ENCODE assay signal across 24 cellular contexts in the genomic region with DNA sequence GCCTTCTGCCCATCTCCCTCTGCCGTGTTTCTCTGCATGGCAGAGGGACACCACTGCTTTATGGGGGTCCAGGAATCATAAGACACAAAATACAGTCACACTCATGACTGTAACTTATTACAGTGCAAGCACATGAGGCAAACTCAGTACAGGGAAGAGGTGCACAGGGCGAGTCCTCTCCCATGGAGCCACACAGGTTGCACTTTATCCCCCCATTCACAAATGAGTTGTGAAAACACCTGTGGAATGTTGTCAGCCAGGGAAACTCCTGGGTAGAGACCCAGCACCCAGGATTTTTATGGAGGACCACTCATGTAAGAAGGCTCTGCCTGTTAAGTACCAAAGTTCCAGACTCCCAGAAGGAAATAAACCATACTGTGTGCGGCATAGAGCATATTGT.
"Had no signal": no experiment of that assay in that cellular context is flagged by ENCODE, and none has a peak within 500 bp of the region (broad histone marks: within the 10 kb centered on the region; RNA-seq: fewer than 3 reads in every experiment).

No MANE protein-coding gene starts in this region.

- H3K4me3 Mint-ChIP-seq: activated CD4-positive, alpha-beta T cell treated with anti-CD3 and anti-CD28 coated beads, Interleukin-2, amount 10 ng/mL, durations not matched to agents 24 days and 14 days; activated CD8-positive, alpha-beta memory T cell treated with anti-CD3 and anti-CD28 coated beads, Interleukin-2, amount 10 ng/mL, durations not matched to agents 7 days and 5 days; activated naive CD8-positive, alpha-beta T cell treated with anti-CD3 and anti-CD28 coated beads, Interleukin-2, amount 50 U/mL, for 24 hours; activated T-cell treated with anti-CD3 and anti-CD28 coated beads, Interleukin-2, amount 50 U/mL, for 24 hours; brain; central memory CD8-positive, alpha-beta T cell; T-helper 1 cell treated with Interleukin-12 subunit alpha and Interleukin-12 subunit beta and Interleukin-4 antibody, amounts not matched to agents 30 μg/mL and 1 μg/mL, for 36 hours had no signal

- H3K9me3 Mint-ChIP-seq: activated CD4-positive, alpha-beta T cell treated with anti-CD3 and anti-CD28 coated beads, Interleukin-2, amount 10 ng/mL, durations not matched to agents 24 days and 14 days; activated naive CD4-positive, alpha-beta T cell treated with anti-CD3 and anti-CD28 coated beads, Interleukin-2, amount 50 U/mL, for 72 hours; activated naive CD8-positive, alpha-beta T cell treated with anti-CD3 and anti-CD28 coated beads, Interleukin-2, amount 50 U/mL, for 24 hours; activated T-cell treated with anti-CD3 and anti-CD28 coated beads, Interleukin-2, amount 50 U/mL, for 24 hours; brain; central memory CD8-positive, alpha-beta T cell; T-helper 1 cell treated with Interleukin-12 subunit alpha and Interleukin-12 subunit beta and Interleukin-4 antibody, amounts not matched to agents 30 μg/mL and 1 μg/mL, for 36 hours had no signal

- H3K36me3 ChIP-seq: ascending aorta, Peyer's patch had no signal

- H3K36me3 Mint-ChIP-seq: activated CD8-positive, alpha-beta memory T cell treated with anti-CD3 and anti-CD28 coated beads, Interleukin-2, amount 10 ng/mL, durations not matched to agents 7 days and 5 days had no signal

- H3K27ac ChIP-seq: ascending aorta had no signal

- H3K27me3 ChIP-seq: ascending aorta, Peyer's patch had no signal

- ATAC-seq: activated CD8-positive, alpha-beta memory T cell treated with anti-CD3 and anti-CD28 coated beads, Interleukin-2, amount 10 ng/mL, durations not matched to agents 7 days and 5 days; activated naive CD4-positive, alpha-beta T cell treated with anti-CD3 and anti-CD28 coated beads, Interleukin-2, amount 50 U/mL, for 72 hours; activated naive CD8-positive, alpha-beta T cell treated with anti-CD3 and anti-CD28 coated beads, Interleukin-2, amount 50 U/mL, for 24 hours had no signal

- H3K27ac Mint-ChIP-seq: activated CD4-positive, alpha-beta T cell treated with anti-CD3 and anti-CD28 coated beads, Interleukin-2, amount 10 ng/mL, durations not matched to agents 24 days and 14 days; activated CD8-positive, alpha-beta memory T cell treated with anti-CD3 and anti-CD28 coated beads, Interleukin-2, amount 10 ng/mL, durations not matched to agents 7 days and 5 days; activated naive CD4-positive, alpha-beta T cell treated with anti-CD3 and anti-CD28 coated beads, Interleukin-2, amount 50 U/mL, for 72 hours; activated naive CD8-positive, alpha-beta T cell treated with anti-CD3 and anti-CD28 coated beads, Interleukin-2, amount 50 U/mL, for 24 hours; activated T-cell treated with anti-CD3 and anti-CD28 coated beads, Interleukin-2, amount 50 U/mL, for 24 hours; brain; T-helper 1 cell treated with Interleukin-12 subunit alpha and Interleukin-12 subunit beta and Interleukin-4 antibody, amounts not matched to agents 30 μg/mL and 1 μg/mL, for 36 hours had no signal

- H3K27me3 Mint-ChIP-seq: activated CD4-positive, alpha-beta T cell treated with anti-CD3 and anti-CD28 coated beads, Interleukin-2, amount 10 ng/mL, durations not matched to agents 24 days and 14 days; activated CD8-positive, alpha-beta memory T cell treated with anti-CD3 and anti-CD28 coated beads, Interleukin-2, amount 10 ng/mL, durations not matched to agents 7 days and 5 days; activated naive CD8-positive, alpha-beta T cell treated with anti-CD3 and anti-CD28 coated beads, Interleukin-2, amount 50 U/mL, for 24 hours; activated T-cell treated with anti-CD3 and anti-CD28 coated beads, Interleukin-2, amount 50 U/mL, for 24 hours; brain; central memory CD8-positive, alpha-beta T cell had no signal

- H3K4me3 ChIP-seq: ascending aorta, Peyer's patch had no signal

- DNase-seq: activated CD4-positive, alpha-beta T cell treated with anti-CD3 and anti-CD28 coated beads for 1 hour; activated CD4-positive, alpha-beta T cell treated with anti-CD3 and anti-CD28 coated beads, Interleukin-2, amount 10 ng/mL, durations not matched to agents 24 days and 14 days; activated CD4-positive, alpha-beta T cell treated with anti-CD3 and anti-CD28 coated beads, Interleukin-2, amount 50 U/mL, for 48 hours; activated CD8-positive, alpha-beta memory T cell treated with anti-CD3 and anti-CD28 coated beads, Interleukin-2, amount 10 ng/mL, durations not matched to agents 7 days and 5 days; activated effector memory CD4-positive, alpha-beta T cell treated with anti-CD3 and anti-CD28 coated beads, Interleukin-2, amount 50 U/mL, for 16 hours; activated naive CD4-positive, alpha-beta T cell treated with Interleukin-2 at 50 U/mL for 16 hours; activated naive CD8-positive, alpha-beta T cell treated with anti-CD3 and anti-CD28 coated beads, Interleukin-2, amount 50 U/mL, for 24 hours; activated T-cell treated with anti-CD3 and anti-CD28 coated beads, Interleukin-2, amount 50 U/mL, for 24 hours; amniotic stem cell; Karpas-422; NCI-H1105 treated with DMSO at 0.1 percent for 48 hours; NCI-H1436 treated with DMSO at 0.1 percent for 48 hours; NCI-H187; NCI-H2081; NCI-H510A treated with DMSO at 0.1 percent for 48 hours; NCI-H69; NK-92 treated with Interleukin-12 subunit alpha and Interleukin-12 subunit beta, amount 100 ng/mL, for 24 hours; SHP77 had no signal

- H3K9me3 ChIP-seq: ascending aorta, Peyer's patch had no signal
